ENCODE assay signal across 9 cellular contexts in the genomic region with DNA sequence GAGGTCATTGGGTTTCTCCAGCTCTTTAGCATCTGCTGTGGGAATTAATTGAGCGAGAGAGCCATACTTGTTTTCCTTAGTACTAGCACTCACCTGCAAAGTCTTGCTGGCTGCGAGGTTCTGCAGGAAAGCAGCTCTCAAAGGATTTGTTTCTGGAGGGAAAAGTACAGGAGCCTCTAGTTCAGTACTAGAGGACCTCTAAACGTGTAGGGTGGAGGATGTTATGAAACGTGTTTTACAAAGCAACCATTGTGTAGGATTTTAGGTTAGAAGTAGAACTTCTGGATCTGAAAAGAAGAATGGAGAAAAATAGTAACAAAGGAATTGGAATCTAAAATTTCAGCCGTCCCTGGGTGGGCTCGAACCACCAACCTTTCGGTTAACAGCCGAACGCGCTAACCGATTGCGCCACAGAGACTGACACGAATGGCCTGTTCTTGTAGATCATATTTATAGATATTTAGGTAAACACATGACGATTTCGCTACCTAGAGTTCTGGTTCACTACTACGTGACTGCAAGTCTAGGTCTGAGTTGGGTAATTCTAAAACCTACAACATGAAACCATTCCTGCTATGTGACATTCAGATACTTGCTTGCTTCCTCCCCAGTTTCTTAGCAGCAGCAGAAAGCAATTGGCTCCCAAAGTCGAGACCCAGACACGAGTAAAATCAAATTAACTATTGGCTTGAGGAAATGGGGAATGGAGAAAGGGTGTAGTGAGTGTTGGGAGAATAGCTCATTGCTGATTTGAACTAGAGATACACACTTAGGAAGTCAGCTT.
A peak's percentile ranks its signal among the peaks of the same experiment; 100 is the strongest.
DNase-seq lines count a peak whose midpoint lies in the region; ATAC-seq, FAIRE-seq and TF ChIP-seq lines count a peak whose summit lies in the region.
"Had no signal": no experiment of that assay in that cellular context is flagged by ENCODE, and none has a peak within 500 bp of the region (broad histone marks: within the 10 kb centered on the region; RNA-seq: fewer than 3 reads in every experiment).

No MANE protein-coding gene starts in this region.

- H3K9me3 ChIP-seq in neuronal stem cell (replicated peaks in 1 of 2; ENCODE audit: control insufficient read depth in 2 of 2, insufficient read depth in 1 of 2, low read depth in 1 of 2, low read length in 2 of 2) (no peaks in the 10 kb centered on the region), gastrocnemius medialis (no peaks in the 10 kb centered on the region), kidney (ENCODE audit: control insufficient read depth in 1 of 2, low read length in 2 of 2) (no peaks in the 10 kb centered on the region)

- in situ Hi-C loops in gastrocnemius medialis (cut with MboI; ENCODE audit: low sequenced_read_pairs in 4 of 4), result no loop called here

- H3K9ac ChIP-seq in neuronal stem cell (ENCODE audit: low read depth, low read length, poor library complexity) (no peak overlapping the region), kidney (ENCODE audit: low read length in 2 of 2) (no peak overlapping the region)

- H3K79me1 ChIP-seq in neuronal stem cell (ENCODE audit: low read depth, low read length), result no peaks in the 10 kb centered on the region

- H3K4me1 Mint-ChIP-seq in IgD-negative memory B cell, result peaks cover 7 to 20% (median 8%) of the 10 kb centered on the region in 3 donors

- no peak overlapping the region for H3K14ac ChIP-seq in neuronal stem cell (ENCODE audit: low read length)

- H2BK5ac ChIP-seq in neuronal stem cell (ENCODE audit: low read length), result no peak overlapping the region

- H3K4ac ChIP-seq in neuronal stem cell (ENCODE audit: low read length), result no peak overlapping the region

- peak overlapping the region; percentile 32 for H2AFZ ChIP-seq in neuronal stem cell (ENCODE audit: low read length)

- intact Hi-C loops in gastrocnemius medialis (cut with DNase I; ENCODE audit: low total_unique reads) (no loop called here), kidney (cut with DNase I) (no loop called here)

- H3K4me1 ChIP-seq in neuronal stem cell (ENCODE audit: control insufficient read depth in 2 of 2, insufficient read depth in 1 of 2, low read depth in 1 of 2, low read length in 2 of 2) (no peaks in the 10 kb centered on the region), gastrocnemius medialis (no peaks in the 10 kb centered on the region), kidney (ENCODE audit: control insufficient read depth in 1 of 2, insufficient read depth in 1 of 2, low read depth in 1 of 2, low read length in 2 of 2) (no peaks in the 10 kb centered on the region)

- WGBS in neuronal stem cell (ENCODE audit: extremely low coverage in 2 of 2, insufficient read length in 2 of 2, insufficient replicate concordance in 1 of 2), 2 donors, result no CpG with 5 or more reads among the region's 18 CpGs

- H3K4me3 Mint-ChIP-seq in IgD-negative memory B cell, result peak overlapping the region; percentile 38 to 89 (median 72)

- no peak for TF ChIP-seq POLR2A in gastrocnemius medialis (IDR thresholded peaks at IDR 0.05)

- no peaks in the 10 kb centered on the region for H3K36me3 ChIP-seq in bronchial epithelial cell (ENCODE audit: control insufficient read depth, insufficient read depth, low read length)
- no peaks in the 10 kb centered on the region for H3K36me3 ChIP-seq in neuronal stem cell (replicated peaks in 1 of 2; ENCODE audit: control insufficient read depth in 2 of 2, insufficient read depth in 2 of 2, low read length in 2 of 2)
- H3K36me3 ChIP-seq in gastrocnemius medialis, result no peaks in the 10 kb centered on the region
- H3K36me3 ChIP-seq in kidney (ENCODE audit: control insufficient read depth in 1 of 2, insufficient read depth in 2 of 2, low read length in 2 of 2), result no peaks in the 10 kb centered on the region

- H4K8ac ChIP-seq in neuronal stem cell (ENCODE audit: low read depth, low read length), result no peak overlapping the region

- no peak overlapping the region for H2BK120ac ChIP-seq in neuronal stem cell (ENCODE audit: low read depth, low read length)

- no peak overlapping the region for H2BK12ac ChIP-seq in neuronal stem cell (ENCODE audit: low read length)

- H3K27me3 Mint-ChIP-seq in IgD-negative memory B cell, result peaks cover 25% of the 10 kb centered on the region

- no peak overlapping the region for H4K91ac ChIP-seq in neuronal stem cell (ENCODE audit: low read depth, low read length, poor library complexity)

- H3K27ac Mint-ChIP-seq in IgD-negative memory B cell, result peak overlapping the region; percentile 64 to 92 (median 81)

- ATAC-seq in gastrocnemius medialis, result no peak

- no peaks in the 10 kb centered on the region for H3K36me3 Mint-ChIP-seq in IgD-negative memory B cell

- H3K27ac ChIP-seq in neuronal stem cell (replicated peaks; ENCODE audit: low read length), result no peak overlapping the region
- no peak overlapping the region for H3K27ac ChIP-seq in gastrocnemius medialis
- H3K27ac ChIP-seq in kidney (ENCODE audit: low read depth in 2 of 2, low read length in 2 of 2), result no peak overlapping the region

- H3K4me3 ChIP-seq in bronchial epithelial cell (ENCODE audit: low read depth, low read length) (no peak overlapping the region), neuronal stem cell (ENCODE audit: low read length in 2 of 2) (peak overlapping the region in 1 of 2 donors; percentile 21), gastrocnemius medialis (no peak overlapping the region), kidney (ENCODE audit: low read length in 2 of 2) (no peak overlapping the region)

- no peak for TF ChIP-seq CTCF in bronchial epithelial cell (IDR thresholded peaks at IDR 0.05; ENCODE audit: insufficient read depth, low read length, severe bottlenecking)
- no peak for TF ChIP-seq CTCF in gastrocnemius medialis (IDR thresholded peaks at IDR 0.05 in 4 of 5, conservative IDR thresholded peaks at IDR 0.05 in 1 of 5)
- no peak for TF ChIP-seq CTCF in kidney (IDR thresholded peaks at IDR 0.05; ENCODE audit: borderline replicate concordance, extremely low read depth, insufficient read depth)

- FAIRE-seq in bronchial epithelial cell (lab: Jason Lieb, UNC) (no peak), kidney (lab: Jason Lieb, UNC) (no peak)

- no peak overlapping the region for H3K23ac ChIP-seq in neuronal stem cell (ENCODE audit: low read depth, low read length, poor library complexity)

- H2AK5ac ChIP-seq in neuronal stem cell (ENCODE audit: low read depth, low read length), result no peak overlapping the region

- no peak overlapping the region for H3K18ac ChIP-seq in neuronal stem cell (ENCODE audit: low read length)

- peak; percentile 67 for DNase-seq in Daoy (ENCODE audit: low read depth)
- peak; percentile 26 for DNase-seq in bronchial epithelial cell (ENCODE audit: low read depth)
- DNase-seq in neuronal stem cell (ENCODE audit: low spot score), result no peak
- no peak for DNase-seq in gastrocnemius medialis
- no peak for DNase-seq in NCI-H2227 (lab: John Stamatoyannopoulos, UW; ENCODE audit: unreplicated experiment)
- DNase-seq in kidney, result no peak
- no peak for DNase-seq in activated gamma-delta T cell treated with Interleukin-2 at 50 U/mL for 16 hours
- DNase-seq: left cardiac atrium had no signal

- H3K27me3 ChIP-seq in bronchial epithelial cell (ENCODE audit: control insufficient read depth, insufficient read depth, low read length), result no peaks in the 10 kb centered on the region
- peaks cover 0 to 21% (median 20%) of the 10 kb centered on the region in 3 experiments for H3K27me3 ChIP-seq in neuronal stem cell (ENCODE audit: control insufficient read depth in 3 of 3, insufficient read depth in 3 of 3, low read depth in 1 of 3, low read length in 3 of 3)
- H3K27me3 ChIP-seq in gastrocnemius medialis, result peaks cover 21 to 37% (median 21%) of the 10 kb centered on the region in 3 donors

- peak overlapping the region; percentile 48 for H3K4me2 ChIP-seq in neuronal stem cell (ENCODE audit: insufficient read depth, low read length, poor library complexity, severe bottlenecking)

- H2BK15ac ChIP-seq in neuronal stem cell (ENCODE audit: low read length), result no peak overlapping the region

- H3K9me3 Mint-ChIP-seq in IgD-negative memory B cell, result peaks cover 0 to 3% (median 0%) of the 10 kb centered on the region in 3 donors

Comparison
In these comparisons a context has a peak if more than half of its experiments do, and no peak if none do; other contexts are left out.
1. DNase-seq: peak in Daoy (single experiment) and bronchial epithelial cell (single experiment); none in neuronal stem cell (single experiment), gastrocnemius medialis (0 of 2), NCI-H2227 (single experiment), kidney (single experiment) and activated gamma-delta T cell treated with Interleukin-2 at 50 U/mL for 16 hours (single experiment).